Comparison of ENCODE assay signal across 29 cellular contexts in genomic region chr12:58513866-58514265, GRCh38.
"Had no signal": no experiment of that assay in that cellular context is flagged by ENCODE, and none has a peak within 500 bp of the region (broad histone marks: within the 10 kb centered on the region; RNA-seq: fewer than 3 reads in every experiment).

No MANE protein-coding gene starts in this region.

- H3K9ac ChIP-seq: parathyroid adenoma had no signal

- H3K27ac Mint-ChIP-seq: activated CD4-positive, alpha-beta T cell treated with anti-CD3 and anti-CD28 coated beads, Interleukin-2, amount 10 ng/mL, durations not matched to agents 7 days and 5 days; activated CD8-positive, alpha-beta memory T cell treated with anti-CD3 and anti-CD28 coated beads, Interleukin-2, amount 10 ng/mL, durations not matched to agents 7 days and 5 days; activated CD8-positive, alpha-beta T cell treated with anti-CD3 and anti-CD28 coated beads for 36 hours; activated naive CD8-positive, alpha-beta T cell treated with anti-CD3 and anti-CD28 coated beads, Interleukin-2, amount 50 U/mL, for 24 hours; mesothelial cell of epicardium; naive thymus-derived CD8-positive, alpha-beta T cell; stimulated activated effector memory CD8-positive, alpha-beta T cell treated with anti-CD3 and anti-CD28 coated beads, Interleukin-12 subunit alpha, Interleukin-12 subunit beta, amount 100 ng/mL, for 72 hours; stimulated activated naive CD8-positive, alpha-beta T cell treated with anti-CD3 and anti-CD28 coated beads, Interleukin-15, amount 100 ng/mL, for 72 hours; T-helper 2 cell treated with Interferon-gamma antibody and Interleukin-4, amounts not matched to agents 5 μg/mL and 100 μg/mL, for 36 hours had no signal

- FAIRE-seq: endometrium, frontal cortex, islet of Langerhans, small intestine, TTC549 had no signal

- H3K4me1 Mint-ChIP-seq: activated CD4-positive, alpha-beta T cell treated with anti-CD3 and anti-CD28 coated beads, Interleukin-2, amount 10 ng/mL, durations not matched to agents 7 days and 5 days; activated CD8-positive, alpha-beta memory T cell treated with anti-CD3 and anti-CD28 coated beads, Interleukin-2, amount 10 ng/mL, durations not matched to agents 7 days and 5 days; activated naive CD8-positive, alpha-beta T cell treated with anti-CD3 and anti-CD28 coated beads, Interleukin-2, amount 50 U/mL, for 24 hours; naive thymus-derived CD8-positive, alpha-beta T cell; stimulated activated effector memory CD8-positive, alpha-beta T cell treated with anti-CD3 and anti-CD28 coated beads, Interleukin-12 subunit alpha, Interleukin-12 subunit beta, amount 100 ng/mL, for 72 hours; stimulated activated naive CD8-positive, alpha-beta T cell treated with anti-CD3 and anti-CD28 coated beads, Interleukin-15, amount 100 ng/mL, for 72 hours had no signal

- H3K79me2 ChIP-seq: parathyroid adenoma had no signal

- H3K36me3 ChIP-seq: cardiac muscle cell, right lobe of liver, tibial artery, WERI-Rb-1 had no signal

- H2AFZ ChIP-seq: parathyroid adenoma had no signal

- H3K36me3 Mint-ChIP-seq: activated CD8-positive, alpha-beta memory T cell treated with anti-CD3 and anti-CD28 coated beads, Interleukin-2, amount 10 ng/mL, durations not matched to agents 7 days and 5 days; stimulated activated effector memory CD8-positive, alpha-beta T cell treated with anti-CD3 and anti-CD28 coated beads, Interleukin-12 subunit alpha, Interleukin-12 subunit beta, amount 100 ng/mL, for 72 hours had no signal

- H3K27me3 ChIP-seq: body of pancreas, cardiac muscle cell, right lobe of liver, tibial artery had no signal

- DNase-seq: activated CD4-positive, alpha-beta T cell treated with anti-CD3 and anti-CD28 coated beads, Interleukin-2, amount 10 ng/mL, durations not matched to agents 7 days and 5 days; activated CD4-positive, CD25-positive, alpha-beta regulatory T cell treated with anti-CD3 and anti-CD28 coated beads, Interleukin-2, amount 50 U/mL, for 72 hours; activated CD8-positive, alpha-beta memory T cell treated with anti-CD3 and anti-CD28 coated beads, Interleukin-2, amount 10 ng/mL, durations not matched to agents 7 days and 5 days; activated CD8-positive, alpha-beta T cell treated with anti-CD3 and anti-CD28 coated beads for 36 hours; activated gamma-delta T cell; activated naive CD4-positive, alpha-beta T cell treated with anti-CD3 and anti-CD28 coated beads, Interleukin-2, amount 50 U/mL, for 16 hours; activated naive CD8-positive, alpha-beta T cell treated with anti-CD3 and anti-CD28 coated beads, Interleukin-2, amount 50 U/mL, for 24 hours; activated T-cell treated with anti-CD3 and anti-CD28 coated beads for 4 hours; body of pancreas; head of caudate nucleus; hypothalamus; left ventricle myocardium superior; mammary epithelial cell; naive thymus-derived CD8-positive, alpha-beta T cell; right lobe of liver; small intestine; stimulated activated CD4-positive, alpha-beta T cell treated with anti-CD3 and anti-CD28 coated beads, Interleukin-2, amount 100 ng/mL, for 24 hours; stimulated activated naive CD8-positive, alpha-beta T cell treated with anti-CD3 and anti-CD28 coated beads, Interleukin-15, amount 100 ng/mL, for 72 hours; tibial artery; WERI-Rb-1 had no signal

- H3K9me3 ChIP-seq: right lobe of liver had no signal

- H3K4me1 ChIP-seq: body of pancreas, parathyroid adenoma, right lobe of liver, tibial artery had no signal

- H3K27me3 Mint-ChIP-seq: activated CD4-positive, alpha-beta T cell treated with anti-CD3 and anti-CD28 coated beads, Interleukin-2, amount 10 ng/mL, durations not matched to agents 7 days and 5 days; activated CD8-positive, alpha-beta memory T cell treated with anti-CD3 and anti-CD28 coated beads, Interleukin-2, amount 10 ng/mL, durations not matched to agents 7 days and 5 days; activated naive CD8-positive, alpha-beta T cell treated with anti-CD3 and anti-CD28 coated beads, Interleukin-2, amount 50 U/mL, for 24 hours; stimulated activated naive CD8-positive, alpha-beta T cell treated with anti-CD3 and anti-CD28 coated beads, Interleukin-15, amount 100 ng/mL, for 72 hours had no signal

- H3K4me3 Mint-ChIP-seq: activated CD4-positive, alpha-beta T cell treated with anti-CD3 and anti-CD28 coated beads, Interleukin-2, amount 10 ng/mL, durations not matched to agents 7 days and 5 days; activated CD8-positive, alpha-beta memory T cell treated with anti-CD3 and anti-CD28 coated beads, Interleukin-2, amount 10 ng/mL, durations not matched to agents 7 days and 5 days; activated CD8-positive, alpha-beta T cell treated with anti-CD3 and anti-CD28 coated beads for 36 hours; activated naive CD8-positive, alpha-beta T cell treated with anti-CD3 and anti-CD28 coated beads, Interleukin-2, amount 50 U/mL, for 24 hours; mesothelial cell of epicardium; naive thymus-derived CD8-positive, alpha-beta T cell; stimulated activated effector memory CD8-positive, alpha-beta T cell treated with anti-CD3 and anti-CD28 coated beads, Interleukin-12 subunit alpha, Interleukin-12 subunit beta, amount 100 ng/mL, for 72 hours; stimulated activated naive CD8-positive, alpha-beta T cell treated with anti-CD3 and anti-CD28 coated beads, Interleukin-15, amount 100 ng/mL, for 72 hours; T-helper 2 cell treated with Interferon-gamma antibody and Interleukin-4, amounts not matched to agents 5 μg/mL and 100 μg/mL, for 36 hours had no signal

- H3K4me3 ChIP-seq: body of pancreas, cardiac muscle cell, right lobe of liver, tibial artery had no signal

- H3K27ac ChIP-seq: body of pancreas, cardiac muscle cell, parathyroid adenoma, right lobe of liver, tibial artery, WERI-Rb-1 had no signal

- ATAC-seq: activated CD8-positive, alpha-beta memory T cell treated with anti-CD3 and anti-CD28 coated beads, Interleukin-2, amount 10 ng/mL, durations not matched to agents 7 days and 5 days; activated CD8-positive, alpha-beta T cell treated with anti-CD3 and anti-CD28 coated beads for 36 hours; activated naive CD8-positive, alpha-beta T cell treated with anti-CD3 and anti-CD28 coated beads, Interleukin-2, amount 50 U/mL, for 24 hours; body of pancreas; left ventricle myocardium superior; naive thymus-derived CD8-positive, alpha-beta T cell; right lobe of liver; stimulated activated effector memory CD8-positive, alpha-beta T cell treated with anti-CD3 and anti-CD28 coated beads, Interleukin-12 subunit alpha, Interleukin-12 subunit beta, amount 100 ng/mL, for 72 hours; stimulated activated naive CD8-positive, alpha-beta T cell treated with anti-CD3 and anti-CD28 coated beads, Interleukin-15, amount 100 ng/mL, for 72 hours had no signal
